Comparison of ENCODE assay signal across 21 cellular contexts in the genomic region with DNA sequence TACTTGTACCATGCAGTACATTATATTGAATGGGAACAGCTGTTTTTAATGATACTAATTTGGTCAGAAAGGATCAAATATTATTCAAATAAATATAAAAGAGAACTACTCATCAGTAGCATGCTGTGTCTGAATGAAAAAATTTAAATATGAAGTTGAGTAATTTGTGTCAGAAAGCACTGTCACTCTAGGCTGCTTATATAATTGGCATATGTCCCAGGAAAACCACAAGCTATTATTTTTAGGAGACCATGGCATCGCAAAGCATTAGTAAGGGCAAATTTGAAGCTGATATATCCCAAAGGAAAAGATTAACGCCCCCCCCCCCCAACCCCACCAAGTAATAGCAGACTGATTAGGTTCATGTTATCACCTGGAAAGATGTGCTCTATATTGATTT.
"Had no signal": no experiment of that assay in that cellular context is flagged by ENCODE, and none has a peak within 500 bp of the region (broad histone marks: within the 10 kb centered on the region; RNA-seq: fewer than 3 reads in every experiment).

No MANE protein-coding gene starts in this region.

- DNase-seq: activated CD4-positive, alpha-beta T cell treated with anti-CD3 and anti-CD28 coated beads for 48 hours; activated CD4-positive, alpha-beta T cell treated with anti-CD3 and anti-CD28 coated beads, Interleukin-2, amount 50 U/mL, for 4 hours; activated CD4-positive, CD25-positive, alpha-beta regulatory T cell treated with anti-CD3 and anti-CD28 coated beads, Interleukin-2, amount 50 U/mL, for 72 hours; activated CD8-positive, alpha-beta T cell treated with anti-CD3 and anti-CD28 coated beads for 36 hours; activated gamma-delta T cell; activated naive CD4-positive, alpha-beta T cell treated with Interleukin-2 at 50 U/mL for 16 hours; activated naive CD8-positive, alpha-beta T cell treated with anti-CD3 and anti-CD28 coated beads, Interleukin-2, amount 10 ng/mL, durations not matched to agents 7 days and 5 days; activated T-cell treated with anti-CD3 and anti-CD28 coated beads, Interleukin-2, amount 50 U/mL, for 1 hour; activated T-cell treated with anti-CD3 and anti-CD28 coated beads, Interleukin-2, amount 50 U/mL, for 72 hours; amygdala; colonic mucosa; NCI-H1436 treated with DMSO at 0.1 percent for 48 hours; NCI-H187 treated with DMSO at 0.1 percent for 48 hours; NCI-H2081; NCI-H226; NCI-H446 treated with DMSO at 0.1 percent for 48 hours; NCI-H524; NCI-H748 treated with DMSO at 0.1 percent for 48 hours; NK-92 treated with Interleukin-12 subunit alpha and Interleukin-12 subunit beta, amount 100 ng/mL, for 24 hours; SHP77; SJCRH30 had no signal
